In the genomic region with DNA sequence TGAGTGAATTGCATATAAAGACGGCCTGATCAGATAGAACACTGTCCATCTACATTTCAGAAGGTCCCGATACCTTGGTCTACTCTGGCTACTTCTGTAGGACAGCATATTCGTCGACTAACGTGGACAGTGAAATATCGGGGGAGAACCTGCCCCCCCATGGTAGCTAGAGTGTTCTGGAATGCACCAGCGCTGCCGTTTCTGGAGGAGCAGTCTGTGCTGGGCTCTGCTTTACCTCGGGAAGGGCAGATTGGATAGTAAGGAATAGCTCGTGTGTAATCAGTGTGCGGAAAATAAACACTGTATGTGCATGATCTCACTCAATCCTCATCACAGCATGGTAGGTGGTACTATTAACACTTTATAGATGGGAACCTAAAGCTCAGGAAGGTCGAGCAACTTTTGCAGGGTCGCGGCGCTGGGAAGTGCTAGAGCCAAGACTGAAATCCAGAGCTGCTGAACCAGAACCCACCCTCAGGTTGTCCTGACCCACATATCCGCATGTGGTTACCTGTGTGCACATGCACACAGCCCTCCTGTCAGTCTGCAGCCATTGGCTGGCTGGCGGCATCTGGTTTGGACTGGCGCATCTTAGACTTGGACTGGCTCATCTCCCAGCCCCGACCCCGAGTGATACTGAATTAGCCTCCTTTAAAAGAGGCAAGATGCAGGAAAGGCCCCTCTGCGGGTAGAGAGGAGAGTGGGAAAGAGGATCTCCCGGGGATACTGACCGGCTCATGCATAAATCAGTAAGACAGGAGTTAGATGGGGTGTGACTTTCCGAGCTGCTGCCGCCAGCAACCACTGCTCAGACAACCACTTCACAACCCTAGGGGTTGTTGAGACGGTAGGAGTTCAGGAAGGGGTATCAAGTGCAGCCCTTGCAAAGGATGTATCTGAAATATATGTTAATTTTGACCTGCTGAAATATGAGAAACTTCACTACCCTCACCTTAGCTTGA, we compare ENCODE assay signal across 13 cellular contexts.
DNase-seq lines count a peak whose midpoint lies in the region; ATAC-seq and TF ChIP-seq lines count a peak whose summit lies in the region.
"Had no signal": no experiment of that assay in that cellular context is flagged by ENCODE, and none has a peak within 500 bp of the region (broad histone marks: within the 10 kb centered on the region; RNA-seq: fewer than 3 reads in every experiment).

No MANE protein-coding gene starts in this region.

- no peaks in the 10 kb centered on the region for H3K9me3 ChIP-seq in RWPE2 (ENCODE audit: severe bottlenecking)
- no peaks in the 10 kb centered on the region for H3K9me3 ChIP-seq in gastroesophageal sphincter
- no peaks in the 10 kb centered on the region for H3K9me3 ChIP-seq in skeletal muscle tissue (ENCODE audit: control insufficient read depth in 3 of 3, low read length in 3 of 3)
- H3K9me3 ChIP-seq: breast epithelium, right lobe of liver had no signal

- DNase-seq in DMS79 treated with DMSO at 0.1 percent for 48 hours (lab: John Stamatoyannopoulos, UW) (peak; percentile 7), DMS79 (lab: John Stamatoyannopoulos, UW) (no peak), RWPE2 (ENCODE audit: low spot score) (no peak), NCI-H1436 (lab: John Stamatoyannopoulos, UW) (no peak)
- DNase-seq: right lobe of liver; stimulated activated CD8-positive, alpha-beta memory T cell treated with anti-CD3 and anti-CD28 coated beads, Interleukin-4, amount 100 ng/mL, for 48 hours had no signal

- H3K27me3 ChIP-seq in RWPE2 (ENCODE audit: insufficient read depth, poor library complexity, severe bottlenecking) (no peaks in the 10 kb centered on the region), gastroesophageal sphincter (no peaks in the 10 kb centered on the region), skeletal muscle tissue (ENCODE audit: control insufficient read depth in 3 of 3, insufficient read depth in 3 of 3, low read length in 3 of 3) (no peaks in the 10 kb centered on the region)
- H3K27me3 ChIP-seq: breast epithelium, right lobe of liver had no signal

- TF ChIP-seq EP300 in gastroesophageal sphincter (IDR thresholded peaks at IDR 0.05) = no peak

- WGBS in gastroesophageal sphincter (ENCODE audit: low coverage in 1 of 2), 2 donors = 79 to 84% methylated on average over 13 to 21 of the region's 26 CpGs

- H3K4me1 ChIP-seq in RWPE2 (ENCODE audit: insufficient read depth, poor library complexity, severe bottlenecking) (peaks cover 40% of the 10 kb centered on the region), gastroesophageal sphincter (peaks cover 0 to 56% (median 33%) of the 10 kb centered on the region in 3 donors), skeletal muscle tissue (ENCODE audit: control insufficient read depth in 3 of 3, insufficient read depth in 3 of 3, low read length in 3 of 3) (peaks cover 52 to 68% (median 58%) of the 10 kb centered on the region in 3 donors)

- peak; percentile 3; the same call in 1 of the 3 replicates for ATAC-seq in RWPE2 (ENCODE audit: low read depth)
- ATAC-seq in gastroesophageal sphincter = no peak
- ATAC-seq in HG03159 (IDR thresholded peaks at IDR 0.05; ENCODE audit: unreplicated experiment) = no peak
- ATAC-seq in HG03565 (IDR thresholded peaks at IDR 0.05; ENCODE audit: unreplicated experiment) = no peak
- ATAC-seq: right lobe of liver had no signal

- TF ChIP-seq CTCF in RWPE2 (IDR thresholded peaks at IDR 0.05; ENCODE audit: poor library complexity, severe bottlenecking) (no peak), gastroesophageal sphincter (IDR thresholded peaks at IDR 0.05) (no peak)

- H3K4me3 ChIP-seq in RWPE2 (ENCODE audit: severe bottlenecking) = no peak overlapping the region
- H3K4me3 ChIP-seq in gastroesophageal sphincter = no peak overlapping the region
- H3K4me3 ChIP-seq in skeletal muscle tissue (ENCODE audit: low read length in 3 of 3) = peak overlapping the region in 2 of 3 donors; percentile 5 to 42
- H3K4me3 ChIP-seq: breast epithelium, right lobe of liver, SK-N-MC had no signal

- peak overlapping the region; percentile 88 for H3K27ac ChIP-seq in RWPE2 (ENCODE audit: poor library complexity, severe bottlenecking)
- H3K27ac ChIP-seq in gastroesophageal sphincter = peak overlapping the region in 3 of 4 donors; percentile 69 to 84 (median 78)
- H3K27ac ChIP-seq in skeletal muscle tissue (ENCODE audit: low read depth, low read length) = peak overlapping the region; percentile 76
- H3K27ac ChIP-seq: 22Rv1, SK-N-MC had no signal

- no peak for TF ChIP-seq POLR2A in gastroesophageal sphincter (IDR thresholded peaks at IDR 0.05)

- no peaks in the 10 kb centered on the region for H3K36me3 ChIP-seq in RWPE2 (ENCODE audit: low read depth)
- peaks cover 0 to 57% of the 10 kb centered on the region in 2 donors for H3K36me3 ChIP-seq in gastroesophageal sphincter
- peaks cover 0 to 2% (median 2%) of the 10 kb centered on the region in 3 donors for H3K36me3 ChIP-seq in skeletal muscle tissue (ENCODE audit: control insufficient read depth in 3 of 3, insufficient read depth in 3 of 3, low read length in 3 of 3)
- H3K36me3 ChIP-seq: breast epithelium, right lobe of liver had no signal

- H3K9ac ChIP-seq in skeletal muscle tissue (ENCODE audit: low read depth in 1 of 3, low read length in 3 of 3) = peak overlapping the region in 1 of 3 donors; percentile 89

Comparison
In these comparisons a context has a peak if more than half of its experiments do, and no peak if none do; other contexts are left out.
1. H3K4me3 ChIP-seq: peak in skeletal muscle tissue (2 of 3); none in RWPE2 (single experiment) and gastroesophageal sphincter (0 of 2).
2. Peak in every context shown above with its lines, with median percentiles within 50 percentile points of each other: H3K27ac ChIP-seq.